35 cellular contexts compared by ENCODE assay signal in genomic region chr3:143574933-143575332, GRCh38.
"Had no signal": no experiment of that assay in that cellular context is flagged by ENCODE, and none has a peak within 500 bp of the region (broad histone marks: within the 10 kb centered on the region; RNA-seq: fewer than 3 reads in every experiment).

No MANE protein-coding gene starts in this region.

- H3K27me3 ChIP-seq: MG63 had no signal

- H3K9me3 ChIP-seq: MG63 had no signal

- H3K4me3 ChIP-seq: MG63 had no signal

- H3K36me3 ChIP-seq: MG63 had no signal

- DNase-seq: MG63, MM.1S, MV-4-11, NCI-H1048, NCI-H1092, NCI-H1092 treated with DMSO at 0.1 percent for 48 hours, NCI-H1105, NCI-H1105 treated with DMSO at 0.1 percent for 48 hours, NCI-H1417, NCI-H1417 treated with DMSO at 0.1 percent for 48 hours, NCI-H1436, NCI-H1436 treated with DMSO at 0.1 percent for 48 hours, NCI-H146, NCI-H1694, NCI-H1694 treated with DMSO at 0.1 percent for 48 hours, NCI-H187, NCI-H187 treated with DMSO at 0.1 percent for 48 hours, NCI-H1930, NCI-H2029, NCI-H2029 treated with DMSO at 0.1 percent for 48 hours, NCI-H2081, NCI-H2081 treated with DMSO at 0.1 percent for 48 hours, NCI-H2107, NCI-H2171, NCI-H2171 treated with DMSO at 0.1 percent for 48 hours, NCI-H2227 treated with DMSO at 0.1 percent for 48 hours, NCI-H226, NCI-H345, NCI-H446, NCI-H446 treated with DMSO at 0.1 percent for 48 hours, NCI-H510A, NCI-H510A treated with DMSO at 0.1 percent for 48 hours, NCI-H524, NCI-H524 treated with DMSO at 0.1 percent for 48 hours, NCI-H526 treated with DMSO at 0.1 percent for 48 hours had no signal
